ENCODE assay signal across 17 cellular contexts in the genomic region with DNA sequence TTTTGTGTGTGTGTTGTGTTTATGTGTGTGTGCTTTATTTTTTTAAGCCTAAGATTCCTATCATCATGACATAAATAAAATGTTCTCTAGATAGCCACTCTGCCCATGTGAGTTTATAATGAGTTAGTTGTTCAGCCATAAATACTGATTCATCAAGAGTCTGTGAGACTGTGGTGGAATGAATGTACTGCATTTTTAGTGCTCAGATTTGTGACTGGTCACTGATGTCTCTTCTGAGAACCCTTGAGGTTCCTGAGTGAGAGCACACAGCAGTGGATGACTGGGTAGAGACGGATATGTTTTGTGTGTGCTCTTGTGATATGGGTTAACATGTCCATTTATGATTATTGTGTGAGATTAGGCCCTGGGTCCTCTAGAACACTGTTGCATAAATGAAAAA. TPM values are rescaled to one million over a fixed set of nuclear protein-coding genes. Genes with fewer than 3 reads are reported as not detected.
DNase-seq lines count a peak whose midpoint lies in the region; ATAC-seq lines count a peak whose summit lies in the region.
"Had no signal": no experiment of that assay in that cellular context is flagged by ENCODE, and none has a peak within 500 bp of the region (broad histone marks: within the 10 kb centered on the region; RNA-seq: fewer than 3 reads in every experiment).

No MANE protein-coding gene starts in this region.

- in situ Hi-C loops in SK-MEL-5 (cut with HindIII; ENCODE audit: low pct_unique_long_range_greater_than_20kb, low sequenced_read_pairs), result no loop called here

- H3K9me3 Mint-ChIP-seq in activated naive CD4-positive, alpha-beta T cell treated with anti-CD3 and anti-CD28 coated beads, Interleukin-2, amount 50 U/mL, for 72 hours, result no peaks in the 10 kb centered on the region
- H3K9me3 Mint-ChIP-seq: activated CD4-positive, alpha-beta T cell treated with anti-CD3 and anti-CD28 coated beads, Interleukin-2, amount 10 ng/mL, durations not matched to agents 7 days and 5 days; dendritic cell treated with granulocyte-macrophage colony-stimulating factor and Interleukin-4, amounts not matched to agents 40 ng/mL and 50 ng/mL, for 4 days; stimulated activated memory B cell treated with anti-CD40 and anti-IgM and Interleukin-4, amounts not matched to agents 10 μg/mL and 1 μg/mL and 100 μg/mL, for 72 hours had no signal

- H3K36me3 Mint-ChIP-seq in activated naive CD4-positive, alpha-beta T cell treated with anti-CD3 and anti-CD28 coated beads, Interleukin-2, amount 50 U/mL, for 72 hours, result peaks cover 24 to 55% of the 10 kb centered on the region in 2 donors

- peak overlapping the region; percentile 6 to 84 for H3K27ac Mint-ChIP-seq in activated naive CD4-positive, alpha-beta T cell treated with anti-CD3 and anti-CD28 coated beads, Interleukin-2, amount 50 U/mL, for 72 hours
- H3K27ac Mint-ChIP-seq: dendritic cell treated with granulocyte-macrophage colony-stimulating factor and Interleukin-4, amounts not matched to agents 40 ng/mL and 50 ng/mL, for 4 days; stimulated activated memory B cell treated with anti-CD40 and anti-IgM and Interleukin-4, amounts not matched to agents 10 μg/mL and 1 μg/mL and 100 μg/mL, for 72 hours had no signal

- peak; percentile 37 to 45 for ATAC-seq in activated naive CD4-positive, alpha-beta T cell treated with anti-CD3 and anti-CD28 coated beads, Interleukin-2, amount 50 U/mL, for 72 hours
- ATAC-seq in esophagus mucosa (no peak), GM21737 (IDR thresholded peaks at IDR 0.05; ENCODE audit: unreplicated experiment) (no peak)
- ATAC-seq: left cardiac atrium; Right ventricle myocardium inferior; stimulated activated memory B cell treated with anti-CD40 and anti-IgM and Interleukin-4, amounts not matched to agents 10 μg/mL and 1 μg/mL and 100 μg/mL, for 72 hours had no signal

- no peak for DNase-seq in activated naive CD4-positive, alpha-beta T cell treated with anti-CD3 and anti-CD28 coated beads, Interleukin-2, amount 50 U/mL, for 72 hours (ENCODE audit: low spot score in 2 of 2)
- DNase-seq in activated naive CD4-positive, alpha-beta T cell treated with anti-CD3 and anti-CD28 coated beads, Interleukin-2, amount 50 U/mL, for 16 hours, result no peak
- DNase-seq in SK-MEL-5 (ENCODE audit: low read depth, low spot score) (peak; percentile 37), hepatic stellate cell (ENCODE audit: low spot score) (peak; percentile 9), SK-N-DZ (ENCODE audit: low spot score) (no peak), NOMO-1 treated with DMSO at 0.1 percent for 48 hours (lab: John Stamatoyannopoulos, UW; ENCODE audit: unreplicated experiment) (no peak)
- DNase-seq: activated CD4-positive, alpha-beta T cell treated with anti-CD3 and anti-CD28 coated beads, Interleukin-2, amount 10 ng/mL, durations not matched to agents 7 days and 5 days; DMS 273 treated with DMSO at 0.1 percent for 48 hours; left cardiac atrium; NCI-H1105 treated with DMSO at 0.1 percent for 48 hours; NCI-H2171 treated with DMSO at 0.1 percent for 48 hours; T-helper 9 cell had no signal

RNA-seq across cellular contexts. Expression of gene SETD5, which starts 51.2 kb away (rescaled TPM):
- 100 to 1,000 TPM; 158 to 170 TPM for total RNA-seq in activated naive CD4-positive, alpha-beta T cell treated with anti-CD3 and anti-CD28 coated beads, Interleukin-2, amount 50 U/mL, for 72 hours
- total RNA-seq in SK-MEL-5 (2014; rRNA removed; shearing (Covaris generic)), result 39.8 and 41.0 TPM in 2 replicates
- 40.8 and 59.8 TPM in 2 replicates for polyA plus RNA-seq in SK-MEL-5 (2015; cell fraction: cytosol; rRNA removed)
- 203 and 235 TPM in 2 replicates for polyA plus RNA-seq in SK-MEL-5 (2015; cell fraction: nucleus; rRNA removed)
- 62.5 TPM for total RNA-seq in esophagus mucosa
- polyA plus RNA-seq in SK-N-DZ (2014; cell fraction: cytosol; rRNA removed), result 96.9 and 104 TPM in 2 replicates
- 176 and 232 TPM in 2 replicates for polyA plus RNA-seq in SK-N-DZ (2014; cell fraction: nucleus; rRNA removed)

Comparison
In these comparisons a context has a peak if more than half of its experiments do, and no peak if none do; other contexts are left out.
1. ATAC-seq: peak in activated naive CD4-positive, alpha-beta T cell treated with anti-CD3 and anti-CD28 coated beads, Interleukin-2, amount 50 U/mL, for 72 hours (2 of 2); none in esophagus mucosa (single experiment) and GM21737 (single experiment).
2. DNase-seq: peak in SK-MEL-5 (single experiment) and hepatic stellate cell (single experiment); none in activated naive CD4-positive, alpha-beta T cell treated with anti-CD3 and anti-CD28 coated beads, Interleukin-2, amount 50 U/mL, for 72 hours (0 of 2), activated naive CD4-positive, alpha-beta T cell treated with anti-CD3 and anti-CD28 coated beads, Interleukin-2, amount 50 U/mL, for 16 hours (single experiment), SK-N-DZ (single experiment) and NOMO-1 treated with DMSO at 0.1 percent for 48 hours (single experiment).